ENCODE assay signal across 1 cellular context in the genomic region with DNA sequence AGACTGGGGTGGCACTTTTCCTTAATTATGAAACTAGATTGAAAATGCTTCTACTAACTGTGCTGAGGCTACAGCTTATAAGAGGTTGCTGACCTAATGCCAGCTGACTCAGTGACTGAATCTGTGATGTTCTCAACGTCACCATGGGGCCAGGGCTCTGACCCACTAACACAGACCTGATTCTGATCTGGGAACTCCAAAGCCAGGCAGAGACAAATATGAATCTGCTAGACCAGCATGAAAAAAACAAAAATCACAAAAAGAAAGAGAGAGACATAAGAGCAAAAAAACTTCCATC.
TF ChIP-seq lines count a peak whose summit lies in the region.

No MANE protein-coding gene starts in this region.

TF ChIP-seq in HepG2, 621 proteins besides CTCF, POLR2A, EP300 and RAD21 (continued from another document):
- TF ChIP-seq PRDM4 (CRISPR knock-in tag; IDR thresholded peaks at IDR 0.05; ENCODE audit: borderline replicate concordance) = no peak
- no peak for TF ChIP-seq ZZZ3 (CRISPR knock-in tag; IDR thresholded peaks at IDR 0.05; ENCODE audit: borderline replicate concordance)
- TF ChIP-seq ARID5B (CRISPR knock-in tag; IDR thresholded peaks at IDR 0.05) = 0 out of 2 replicates have a peak, but pooled peaks have one; percentile 1
- TF ChIP-seq, protein P1, sequence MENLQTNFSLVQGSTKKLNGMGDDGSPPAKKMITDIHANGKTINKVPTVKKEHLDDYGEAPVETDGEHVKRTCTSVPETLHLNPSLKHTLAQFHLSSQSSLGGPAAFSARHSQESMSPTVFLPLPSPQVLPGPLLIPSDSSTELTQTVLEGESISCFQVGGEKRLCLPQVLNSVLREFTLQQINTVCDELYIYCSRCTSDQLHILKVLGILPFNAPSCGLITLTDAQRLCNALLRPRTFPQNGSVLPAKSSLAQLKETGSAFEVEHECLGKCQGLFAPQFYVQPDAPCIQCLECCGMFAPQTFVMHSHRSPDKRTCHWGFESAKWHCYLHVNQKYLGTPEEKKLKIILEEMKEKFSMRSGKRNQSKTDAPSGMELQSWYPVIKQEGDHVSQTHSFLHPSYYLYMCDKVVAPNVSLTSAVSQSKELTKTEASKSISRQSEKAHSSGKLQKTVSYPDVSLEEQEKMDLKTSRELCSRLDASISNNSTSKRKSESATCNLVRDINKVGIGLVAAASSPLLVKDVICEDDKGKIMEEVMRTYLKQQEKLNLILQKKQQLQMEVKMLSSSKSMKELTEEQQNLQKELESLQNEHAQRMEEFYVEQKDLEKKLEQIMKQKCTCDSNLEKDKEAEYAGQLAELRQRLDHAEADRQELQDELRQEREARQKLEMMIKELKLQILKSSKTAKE (CRISPR knock-in tag; IDR thresholded peaks at IDR 0.05; ENCODE audit: borderline replicate concordance) = no peak
- no peak for TF ChIP-seq ZNF761 (CRISPR knock-in tag; conservative IDR thresholded peaks at IDR 0.05)
- no peak for TF ChIP-seq ETS1 (CRISPR knock-in tag; IDR thresholded peaks at IDR 0.05)
